Comparison of ENCODE assay signal across 18 cellular contexts in the genomic region with DNA sequence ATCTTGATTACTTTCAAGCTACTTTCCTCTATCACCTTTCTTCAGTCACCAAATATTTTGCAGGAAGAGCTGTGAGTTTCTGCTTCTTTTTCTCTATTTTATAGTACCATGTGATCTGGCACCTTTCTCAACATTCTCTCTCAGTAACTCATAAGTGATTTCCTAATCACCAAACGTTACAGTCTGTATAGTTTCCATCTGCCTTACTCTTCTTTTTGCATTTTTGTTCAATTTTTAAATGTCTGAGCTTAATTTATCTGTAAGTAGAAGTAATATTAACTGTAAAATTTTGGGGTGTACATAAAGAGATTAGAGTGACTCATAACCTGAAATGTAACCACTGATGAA.
DNase-seq lines count a peak whose midpoint lies in the region; ATAC-seq and TF ChIP-seq lines count a peak whose summit lies in the region.
"Had no signal": no experiment of that assay in that cellular context is flagged by ENCODE, and none has a peak within 500 bp of the region (broad histone marks: within the 10 kb centered on the region; RNA-seq: fewer than 3 reads in every experiment).

No MANE protein-coding gene starts in this region.

- H3K27ac ChIP-seq in AG04450 (ENCODE audit: low read depth, low read length) (no peak overlapping the region), ascending aorta (no peak overlapping the region), A673 (ENCODE audit: low read depth, low read length, poor library complexity, severe bottlenecking) (no peak overlapping the region), MM.1S (ENCODE audit: low read length) (no peak overlapping the region)
- H3K27ac ChIP-seq: colonic mucosa, uterus had no signal

- POLR2A ChIA-PET in AG04450 (lab: Yijun Ruan, JAX): no interaction called here
- POLR2A ChIA-PET in A673 (lab: Charles Lee; ENCODE audit: low non-redundant PET): no interaction called here

- no peaks in the 10 kb centered on the region for H3F3A ChIP-seq in MM.1S (ENCODE audit: insufficient read depth, low read length)

- DNase-seq in AG04450 (ENCODE audit: low read depth, low spot score) (peak; percentile 6), HCEC 1CT (peak; percentile 82), astrocyte of the hippocampus (ENCODE audit: low read depth, low spot score) (peak; percentile 6), fibroblast of the conjunctiva (ENCODE audit: low read depth) (peak; percentile 8), ascending aorta (ENCODE audit: low spot score in 2 of 2) (no peak), A673 (ENCODE audit: low spot score) (no peak), MM.1S (no peak)
- DNase-seq: CD8-positive, alpha-beta memory T cell; colonic mucosa; DMS79; NCI-H1105 treated with DMSO at 0.1 percent for 48 hours; NCI-H2107; NCI-H524; retina; stimulated activated CD4-positive, alpha-beta T cell treated with anti-CD3 and anti-CD28 coated beads, Interleukin-12 subunit alpha, Interleukin-12 subunit beta, amount 100 ng/mL, for 4 hours; substantia nigra; uterus had no signal

- H4K20me1 ChIP-seq in MM.1S (ENCODE audit: insufficient read depth, low read length): no peaks in the 10 kb centered on the region

- H2AFZ ChIP-seq in MM.1S (ENCODE audit: low read length): no peak overlapping the region

- TF ChIP-seq CTCF in AG04450 (IDR thresholded peaks at IDR 0.05; ENCODE audit: low read depth, low read length): no peak
- TF ChIP-seq CTCF in ascending aorta (IDR thresholded peaks at IDR 0.05): no peak
- TF ChIP-seq CTCF in A673 (conservative IDR thresholded peaks at IDR 0.05; ENCODE audit: low read depth, low read length): no peak
- no peak for TF ChIP-seq CTCF in MM.1S (IDR thresholded peaks at IDR 0.05; ENCODE audit: low read length)

- H3K36me3 ChIP-seq in ascending aorta: no peaks in the 10 kb centered on the region
- H3K36me3 ChIP-seq in A673 (ENCODE audit: insufficient read depth, low read length, poor library complexity, severe bottlenecking): no peaks in the 10 kb centered on the region
- no peaks in the 10 kb centered on the region for H3K36me3 ChIP-seq in MM.1S (replicated peaks; ENCODE audit: insufficient read depth, low read length)
- H3K36me3 ChIP-seq: colonic mucosa, uterus had no signal

- H3K9me3 ChIP-seq in AG04450 (ENCODE audit: control insufficient read depth, insufficient read depth, low read length): no peaks in the 10 kb centered on the region
- H3K9me3 ChIP-seq in ascending aorta: no peaks in the 10 kb centered on the region
- H3K9me3 ChIP-seq in A673 (ENCODE audit: low read depth, low read length, poor library complexity, severe bottlenecking): peaks cover 5% of the 10 kb centered on the region
- no peaks in the 10 kb centered on the region for H3K9me3 ChIP-seq in MM.1S (replicated peaks; ENCODE audit: insufficient read depth, low read length)
- H3K9me3 ChIP-seq: colonic mucosa, uterus had no signal

- no peak overlapping the region for H3K9ac ChIP-seq in MM.1S (ENCODE audit: low read length)

- no peaks in the 10 kb centered on the region for H3K9me2 ChIP-seq in MM.1S (replicated peaks; ENCODE audit: insufficient read depth, low read length)

- no peaks in the 10 kb centered on the region for H3K4me1 ChIP-seq in ascending aorta
- H3K4me1 ChIP-seq in A673 (ENCODE audit: insufficient read depth, low read length, poor library complexity, severe bottlenecking): no peaks in the 10 kb centered on the region
- no peaks in the 10 kb centered on the region for H3K4me1 ChIP-seq in MM.1S (ENCODE audit: low read length)
- H3K4me1 ChIP-seq: colonic mucosa, uterus had no signal

- H3K27me3 ChIP-seq in AG04450 (ENCODE audit: control insufficient read depth, insufficient read depth, low read length): no peaks in the 10 kb centered on the region
- H3K27me3 ChIP-seq in ascending aorta: no peaks in the 10 kb centered on the region
- H3K27me3 ChIP-seq in A673 (replicated peaks; ENCODE audit: insufficient read depth, low read depth, low read length, poor library complexity): no peaks in the 10 kb centered on the region
- H3K27me3 ChIP-seq in MM.1S (replicated peaks; ENCODE audit: insufficient read depth, low read length): no peaks in the 10 kb centered on the region
- H3K27me3 ChIP-seq: colonic mucosa, uterus had no signal

- H3K4me2 ChIP-seq in MM.1S (ENCODE audit: low read depth, low read length): no peak overlapping the region

- no peak for ATAC-seq in HG02938 (IDR thresholded peaks at IDR 0.05; ENCODE audit: unreplicated experiment)

- no peaks in the 10 kb centered on the region for H3K79me2 ChIP-seq in MM.1S (ENCODE audit: low read length)

- H3K4me3 ChIP-seq in AG04450 (ENCODE audit: low read depth, low read length) (no peak overlapping the region), ascending aorta (no peak overlapping the region), A673 (ENCODE audit: low read depth, low read length, poor library complexity, severe bottlenecking) (no peak overlapping the region), MM.1S (ENCODE audit: low read length) (no peak overlapping the region)
- H3K4me3 ChIP-seq: colonic mucosa, uterus had no signal

- CTCF ChIA-PET in AG04450 (lab: Charles Lee): no interaction called here
- CTCF ChIA-PET in A673 (lab: Charles Lee): interaction anchor here (0.5 kb wide), 1 partner anchor 1482 kb away, joined by 3 read pairs; no protein-coding TSS in a partner anchor

- intact Hi-C loops in ascending aorta (cut with DNase I) (no loop called here), A673 (cut with micrococcal nuclease; ENCODE audit: unreplicated experiment) (no loop called here)

- no TSS peak for BruUV-seq in A673 (replicated peaks; lab: Mats Ljungman, UMichigan)

Comparison
In these comparisons a context has a peak if more than half of its experiments do, and no peak if none do; other contexts are left out.
1. DNase-seq: peak in AG04450 (single experiment), HCEC 1CT (single experiment), astrocyte of the hippocampus (single experiment) and fibroblast of the conjunctiva (single experiment); none in ascending aorta (0 of 2), A673 (single experiment) and MM.1S (single experiment).